Comparison of ENCODE assay signal across 8 cellular contexts in genomic region chr1:28737245-28738137, GRCh38. TPM values are rescaled to one million over a fixed set of nuclear protein-coding genes. Genes with fewer than 3 reads are reported as not detected.
DNase-seq lines count a peak whose midpoint lies in the region; ATAC-seq and TF ChIP-seq lines count a peak whose summit lies in the region.

No MANE protein-coding gene starts in this region.

- peaks cover 0 to 3% of the 10 kb centered on the region in 2 experiments; a peak in 2 of 5 replicates for H3K9me3 Mint-ChIP-seq in H9

- H3K56ac ChIP-seq in H9 (ENCODE audit: insufficient read length, low read depth, low read length) = peak overlapping the region; percentile 51

- H3K4me1 Mint-ChIP-seq in H9 = peaks cover 45 to 47% of the 10 kb centered on the region in 2 experiments

- no peak overlapping the region for H2AFZ ChIP-seq in H9 (ENCODE audit: low read length)

- H3K4me3 ChIP-seq in WERI-Rb-1 (ENCODE audit: low read depth, low read length) = peak overlapping the region; percentile 96

- no peaks in the 10 kb centered on the region for H3K79me1 ChIP-seq in H9 (ENCODE audit: insufficient read depth, low read depth, low read length, poor library complexity, severe bottlenecking)

- peak; percentile 58 for DNase-seq in DMS79 treated with DMSO at 0.1 percent for 48 hours (lab: John Stamatoyannopoulos, UW)
- DNase-seq in H9 = peak; percentile 76
- peak; percentile 75 to 94 (median 82) for DNase-seq in NCI-H1417 (lab: John Stamatoyannopoulos, UW)
- DNase-seq in WERI-Rb-1 = peak; percentile 66
- peak; percentile 25 for DNase-seq in central memory CD4-positive, alpha-beta T cell
- peak; percentile 35 for DNase-seq in stimulated activated CD4-positive, alpha-beta T cell treated with anti-CD3 and anti-CD28 coated beads, Interleukin-2, amount 100 ng/mL, for 4 hours (ENCODE audit: low read depth)

- H3K18ac ChIP-seq in H9 (ENCODE audit: insufficient read length, low read depth, low read length) = peak overlapping the region; percentile 93

- no peak overlapping the region for H2BK20ac ChIP-seq in H9 (ENCODE audit: low read depth, low read length, poor library complexity, severe bottlenecking)

- no peak overlapping the region for H4K8ac ChIP-seq in H9 (replicated peaks; ENCODE audit: insufficient read length, low read depth, low read length)

- ATAC-seq in HG03469 (IDR thresholded peaks at IDR 0.05; ENCODE audit: unreplicated experiment) = no peak

- H4K91ac ChIP-seq in H9 (ENCODE audit: insufficient read length, low read depth, low read length) = peak overlapping the region; percentile 97

- no peak overlapping the region for H3K23ac ChIP-seq in H9 (ENCODE audit: insufficient read length, low read depth, low read length)

- H2BK120ac ChIP-seq in H9 (ENCODE audit: low read depth, low read length, poor library complexity, severe bottlenecking) = peak overlapping the region; percentile 29

- peak overlapping the region; percentile 91 for H3K4ac ChIP-seq in H9 (ENCODE audit: low read depth, low read length)

- no peaks in the 10 kb centered on the region; the same call in 1 of the 2 replicates for H3K27me3 Mint-ChIP-seq in H9 (ENCODE audit: low read depth)

- peak overlapping the region; percentile 73 for H3K4me2 ChIP-seq in H9 (ENCODE audit: insufficient read depth, insufficient read length, low read length)

- H2BK12ac ChIP-seq in H9 (ENCODE audit: insufficient read length, low read depth, low read length) = no peak overlapping the region

- TF ChIP-seq CTCF in H9 (conservative IDR thresholded peaks at IDR 0.05) = no peak
- no peak for TF ChIP-seq CTCF in WERI-Rb-1 (IDR thresholded peaks at IDR 0.05; ENCODE audit: low read depth, low read length)

- H3K79me2 ChIP-seq in H9 (ENCODE audit: insufficient read depth, low read length) = peaks cover 30% of the 10 kb centered on the region; the same call in 1 of the 2 replicates

- H3K36me3 ChIP-seq in WERI-Rb-1 = peaks cover 54% of the 10 kb centered on the region

- H3K4me3 Mint-ChIP-seq in H9 = peak overlapping the region; percentile 94 to 97

- no peak overlapping the region for H3T11ph ChIP-seq in H9 (ENCODE audit: low read length)

- peak overlapping the region; percentile 96 for H3K14ac ChIP-seq in H9 (ENCODE audit: insufficient read depth, low read length)

- H3K27ac Mint-ChIP-seq in H9 = peak overlapping the region; percentile 99 to 100 (median 100)

- H4K20me1 ChIP-seq in H9 (ENCODE audit: control insufficient read depth, insufficient read depth, insufficient read length) = no peaks in the 10 kb centered on the region

- H3K36me3 Mint-ChIP-seq in H9 (ENCODE audit: insufficient read depth in 1 of 3, low read depth in 3 of 3) = peaks cover 42 to 52% (median 47%) of the 10 kb centered on the region in 3 experiments

- no peaks in the 10 kb centered on the region; the same call in 1 of the 2 replicates for H3K4me1 ChIP-seq in H9 (ENCODE audit: insufficient read depth, low read length)

- H3K9ac ChIP-seq in H9 (ENCODE audit: extremely low read depth, insufficient read length, low read length) = peak overlapping the region; percentile 98

- H2AK5ac ChIP-seq in H9 (ENCODE audit: insufficient read length, low read length) = peak overlapping the region; percentile 44

- peak overlapping the region; percentile 76 for H2BK5ac ChIP-seq in H9 (ENCODE audit: insufficient read length, low read length)

- H3K23me2 ChIP-seq in H9 (ENCODE audit: insufficient read length, low read depth, low read length, poor library complexity, severe bottlenecking) = no peaks in the 10 kb centered on the region

- H3K9me3 ChIP-seq in H9 (ENCODE audit: control insufficient read depth, low read depth, low read length) = no peaks in the 10 kb centered on the region
- H3K9me3 ChIP-seq in WERI-Rb-1 (ENCODE audit: severe bottlenecking) = peaks cover 2% of the 10 kb centered on the region

- H4K5ac ChIP-seq in H9 (ENCODE audit: insufficient read length, low read depth, low read length) = peak overlapping the region; percentile 91

- no CpG with 5 or more reads among the region's 62 CpGs for WGBS in H9 (ENCODE audit: extremely low coverage, insufficient read length, low lambda C conversion rate)

- H3K27ac ChIP-seq in H9 (ENCODE audit: insufficient read length, low read depth, low read length) (peak overlapping the region; percentile 66), WERI-Rb-1 (peak overlapping the region; percentile 98), layer of hippocampus (ENCODE audit: low read depth, low read length) (peak overlapping the region; percentile 80)

- no peak overlapping the region; the same call in 1 of the 2 replicates for H2BK15ac ChIP-seq in H9 (ENCODE audit: low read depth, low read length)

- H3K27me3 ChIP-seq in H9 (ENCODE audit: insufficient read depth, low read length) (no peaks in the 10 kb centered on the region), WERI-Rb-1 (ENCODE audit: insufficient read depth, low read depth, severe bottlenecking) (no peaks in the 10 kb centered on the region), layer of hippocampus (ENCODE audit: control insufficient read depth, insufficient read depth, low read length) (no peaks in the 10 kb centered on the region)

RNA-seq across cellular contexts. Expression of gene YTHDF2, which starts 0.8 kb away (rescaled TPM):
- total RNA-seq in H9 (2021) = 196 and 200 TPM in 2 replicates

Comparison
In these comparisons a context has a peak if more than half of its experiments do, and no peak if none do; other contexts are left out.
1. DNase-seq: peak in every context shown above with its lines; median percentile 82 in NCI-H1417; 76 in H9; 66 in WERI-Rb-1; 58 in DMS79 treated with DMSO at 0.1 percent for 48 hours; 35 in stimulated activated CD4-positive, alpha-beta T cell treated with anti-CD3 and anti-CD28 coated beads, Interleukin-2, amount 100 ng/mL, for 4 hours; 25 in central memory CD4-positive, alpha-beta T cell.